Comparison of ENCODE assay signal across 8 cellular contexts in genomic region chr22:17705565-17706450, GRCh38.
DNase-seq lines count a peak whose midpoint lies in the region; ATAC-seq and TF ChIP-seq lines count a peak whose summit lies in the region.

No MANE protein-coding gene starts in this region.

- H3K36me3 ChIP-seq in CD4-positive, CD25-positive, alpha-beta regulatory T cell (ENCODE audit: control insufficient read depth, insufficient read depth, low read length): peaks cover 14% of the 10 kb centered on the region
- peaks cover 24% of the 10 kb centered on the region for H3K36me3 ChIP-seq in lower lobe of right lung
- no peaks in the 10 kb centered on the region for H3K36me3 ChIP-seq in aorta (ENCODE audit: control insufficient read depth in 1 of 2, insufficient read depth in 2 of 2, low read length in 1 of 2)

- intact Hi-C loops in lower lobe of right lung (cut with DNase I): no loop called here
- intact Hi-C loops in aorta (cut with DNase I): loop anchor here in 1 of 2 donors (2.0 kb wide), 1 partner anchor 37 kb away; no protein-coding TSS in a partner anchor

- H3K27ac ChIP-seq in CD4-positive, CD25-positive, alpha-beta regulatory T cell (ENCODE audit: insufficient read depth, low read length, poor library complexity, severe bottlenecking): peak overlapping the region; percentile 49
- H3K27ac ChIP-seq in lower lobe of right lung: peak overlapping the region; percentile 69
- peak overlapping the region in 1 of 2 donors; percentile 1 for H3K27ac ChIP-seq in aorta (ENCODE audit: low read depth in 1 of 2, low read length in 2 of 2)

- H3K4me1 Mint-ChIP-seq in CD4-positive, CD25-positive, alpha-beta regulatory T cell: peaks cover 7 to 23% (median 11%) of the 10 kb centered on the region in 4 donors
- peaks cover 18% of the 10 kb centered on the region for H3K4me1 Mint-ChIP-seq in activated naive CD8-positive, alpha-beta T cell treated with anti-CD3 and anti-CD28 coated beads for 36 hours

- no peaks in the 10 kb centered on the region for H3K27me3 ChIP-seq in CD4-positive, CD25-positive, alpha-beta regulatory T cell (ENCODE audit: control insufficient read depth, insufficient read depth, low read length)
- no peaks in the 10 kb centered on the region for H3K27me3 ChIP-seq in lower lobe of right lung (ENCODE audit: low read depth)
- no peaks in the 10 kb centered on the region for H3K27me3 ChIP-seq in aorta (ENCODE audit: control insufficient read depth in 1 of 2, insufficient read depth in 2 of 2, low read length in 1 of 2)

- no peak for TF ChIP-seq CTCF in lower lobe of right lung (IDR thresholded peaks at IDR 0.05)

- 79 to 80% methylated on average over 11 of the region's 11 CpGs for WGBS in aorta, 2 donors

- H3K9me3 ChIP-seq in CD4-positive, CD25-positive, alpha-beta regulatory T cell (ENCODE audit: control insufficient read depth in 2 of 2, low read length in 2 of 2): no peaks in the 10 kb centered on the region
- no peaks in the 10 kb centered on the region for H3K9me3 ChIP-seq in lower lobe of right lung
- no peaks in the 10 kb centered on the region for H3K9me3 ChIP-seq in aorta (ENCODE audit: control insufficient read depth, low read length)

- no peak for ATAC-seq in CD4-positive, CD25-positive, alpha-beta regulatory T cell (ENCODE audit: low read depth in 2 of 2)
- ATAC-seq in HG02852 (IDR thresholded peaks at IDR 0.05; ENCODE audit: unreplicated experiment) (peak; percentile 15), lower lobe of right lung (no peak), aorta (ENCODE audit: low FRiP score) (no peak), HG02759 (IDR thresholded peaks at IDR 0.05; ENCODE audit: unreplicated experiment) (no peak), HG03108 (IDR thresholded peaks at IDR 0.05; ENCODE audit: unreplicated experiment) (no peak)

- peaks cover 7% of the 10 kb centered on the region for H3K4me1 ChIP-seq in CD4-positive, CD25-positive, alpha-beta regulatory T cell (ENCODE audit: control insufficient read depth, insufficient read depth, low read length, poor library complexity, severe bottlenecking)
- peaks cover 7% of the 10 kb centered on the region for H3K4me1 ChIP-seq in lower lobe of right lung
- no peaks in the 10 kb centered on the region for H3K4me1 ChIP-seq in aorta (ENCODE audit: control insufficient read depth in 1 of 2, insufficient read depth in 2 of 2, low read length in 2 of 2)

- H3K27me3 Mint-ChIP-seq in CD4-positive, CD25-positive, alpha-beta regulatory T cell: no peaks in the 10 kb centered on the region
- no peaks in the 10 kb centered on the region for H3K27me3 Mint-ChIP-seq in activated naive CD8-positive, alpha-beta T cell treated with anti-CD3 and anti-CD28 coated beads for 36 hours

- DNase-seq in CD4-positive, CD25-positive, alpha-beta regulatory T cell: peak in 1 of 3 donors; percentile 7
- DNase-seq in activated naive CD8-positive, alpha-beta T cell treated with anti-CD3 and anti-CD28 coated beads for 36 hours: no peak
- no peak for DNase-seq in lower lobe of right lung
- no peak for DNase-seq in aorta
- no peak for DNase-seq in HPDE6-E6E7 (ENCODE audit: extremely low spot score)

- H3K36me3 Mint-ChIP-seq in CD4-positive, CD25-positive, alpha-beta regulatory T cell: peaks cover 21% of the 10 kb centered on the region
- H3K36me3 Mint-ChIP-seq in activated naive CD8-positive, alpha-beta T cell treated with anti-CD3 and anti-CD28 coated beads for 36 hours: peaks cover 13% of the 10 kb centered on the region

- peak overlapping the region; percentile 15 to 75 (median 72) for H3K4me3 Mint-ChIP-seq in CD4-positive, CD25-positive, alpha-beta regulatory T cell
- H3K4me3 Mint-ChIP-seq in activated naive CD8-positive, alpha-beta T cell treated with anti-CD3 and anti-CD28 coated beads for 36 hours: peak overlapping the region; percentile 68

- H3K4me3 ChIP-seq in CD4-positive, CD25-positive, alpha-beta regulatory T cell (ENCODE audit: low read depth, low read length): peak overlapping the region; percentile 43
- peak overlapping the region; percentile 34 for H3K4me3 ChIP-seq in lower lobe of right lung
- peak overlapping the region; percentile 50 to 76 for H3K4me3 ChIP-seq in aorta (ENCODE audit: low read length in 2 of 2)

- H3K9me3 Mint-ChIP-seq in CD4-positive, CD25-positive, alpha-beta regulatory T cell: no peaks in the 10 kb centered on the region
- no peaks in the 10 kb centered on the region for H3K9me3 Mint-ChIP-seq in activated naive CD8-positive, alpha-beta T cell treated with anti-CD3 and anti-CD28 coated beads for 36 hours

- peak overlapping the region; percentile 50 to 88 (median 65) for H3K27ac Mint-ChIP-seq in CD4-positive, CD25-positive, alpha-beta regulatory T cell
- peak overlapping the region; percentile 93 for H3K27ac Mint-ChIP-seq in activated naive CD8-positive, alpha-beta T cell treated with anti-CD3 and anti-CD28 coated beads for 36 hours
